ENCODE assay signal across 15 cellular contexts in genomic region chr1:94250341-94250740, GRCh38. TPM values are rescaled to one million over a fixed set of nuclear protein-coding genes. Genes with fewer than 3 reads are reported as not detected.
"Had no signal": no experiment of that assay in that cellular context is flagged by ENCODE, and none has a peak within 500 bp of the region (broad histone marks: within the 10 kb centered on the region; RNA-seq: fewer than 3 reads in every experiment).

No MANE protein-coding gene starts in this region.

- H3K4me3 ChIP-seq: adrenal gland, hepatocyte, psoas muscle, spleen, tibial artery had no signal

- H3K36me3 ChIP-seq: adrenal gland, spleen, tibial artery had no signal

- H3K27me3 ChIP-seq: adrenal gland, hepatocyte, tibial artery had no signal

- DNase-seq: activated B cell treated with CpG ODN at 0.5 μM for 24 hours; activated CD4-positive, alpha-beta T cell treated with anti-CD3 and anti-CD28 coated beads for 48 hours; activated CD8-positive, alpha-beta memory T cell treated with anti-CD3 and anti-CD28 coated beads, Interleukin-2, amount 50 U/mL, for 4 hours; activated CD8-positive, alpha-beta T cell treated with anti-CD3 and anti-CD28 coated beads, Interleukin-2, amount 10 ng/mL, durations not matched to agents 7 days and 5 days; activated effector memory CD4-positive, alpha-beta T cell treated with anti-CD3 and anti-CD28 coated beads, Interleukin-2, amount 50 U/mL, for 16 hours; activated T-cell treated with anti-CD3 and anti-CD28 coated beads, Interleukin-2, amount 50 U/mL, for 48 hours; adrenal gland; left ventricle myocardium superior; psoas muscle; spleen; T-helper 2 cell; tibial artery had no signal

- ATAC-seq: activated CD8-positive, alpha-beta T cell treated with anti-CD3 and anti-CD28 coated beads, Interleukin-2, amount 10 ng/mL, durations not matched to agents 7 days and 5 days; esophagus mucosa; left ventricle myocardium superior; psoas muscle; sciatic nerve had no signal

- H3K9me3 ChIP-seq: adrenal gland, psoas muscle, spleen, tibial artery had no signal

- H3K27ac ChIP-seq: adrenal gland, hepatocyte, psoas muscle, spleen, tibial artery had no signal

RNA-seq across cellular contexts. Expression of gene ARHGAP29, which starts 13.0 kb away (rescaled TPM):
- total RNA-seq: activated B cell treated with CpG ODN at 0.5 μM for 24 hours; activated CD8-positive, alpha-beta T cell treated with anti-CD3 and anti-CD28 coated beads, Interleukin-2, amount 10 ng/mL, durations not matched to agents 7 days and 5 days had no signal
